14 cellular contexts compared by ENCODE assay signal in the genomic region with DNA sequence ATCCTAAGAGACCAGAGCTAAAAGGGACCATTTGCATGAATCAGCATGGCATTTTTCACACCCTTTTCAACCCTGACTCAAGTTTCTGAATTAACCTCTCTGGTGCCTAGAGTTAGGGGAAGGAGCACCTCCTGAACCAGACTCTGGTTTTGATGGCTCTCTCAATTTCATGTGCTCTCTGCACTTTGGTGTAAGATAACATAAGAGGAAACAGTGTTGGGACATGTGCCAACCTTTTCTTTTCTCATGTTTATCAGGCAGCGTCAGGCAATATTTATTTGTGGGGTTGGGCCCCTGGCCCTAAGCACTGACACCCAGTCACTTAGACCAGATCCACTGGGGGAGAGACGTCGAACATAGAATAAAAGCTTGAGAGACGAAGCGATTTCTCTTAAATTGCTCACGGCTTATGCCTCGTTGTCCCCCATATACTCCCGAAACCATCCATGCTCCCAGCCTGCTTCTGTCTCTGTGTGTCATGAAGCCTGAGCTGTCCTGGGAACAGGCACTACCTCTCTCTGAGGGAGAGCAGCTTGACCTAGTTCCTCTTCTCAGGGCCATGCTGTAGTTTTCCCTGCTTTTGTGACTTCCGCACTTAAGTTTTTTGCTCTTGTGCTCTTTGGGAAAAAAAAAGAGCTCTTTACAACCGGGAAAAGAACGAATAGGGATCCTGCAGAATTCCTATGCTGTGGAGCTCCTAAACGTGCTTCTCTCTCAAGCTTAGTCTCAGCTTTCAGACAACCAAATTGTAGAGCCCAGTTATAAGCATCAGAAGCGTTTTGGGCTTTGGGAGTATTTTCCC.
DNase-seq lines count a peak whose midpoint lies in the region; ATAC-seq, FAIRE-seq and TF ChIP-seq lines count a peak whose summit lies in the region.
"Had no signal": no experiment of that assay in that cellular context is flagged by ENCODE, and none has a peak within 500 bp of the region (broad histone marks: within the 10 kb centered on the region; RNA-seq: fewer than 3 reads in every experiment).

No MANE protein-coding gene starts in this region.

- no peaks in the 10 kb centered on the region for H4K20me1 ChIP-seq in endothelial cell of umbilical vein (replicated peaks; ENCODE audit: control insufficient read depth, extremely low read depth, insufficient read depth, low read length)
- no peaks in the 10 kb centered on the region for H4K20me1 ChIP-seq in H9 (ENCODE audit: control insufficient read depth, insufficient read depth, insufficient read length)

- no peaks in the 10 kb centered on the region for H3K9me1 ChIP-seq in endothelial cell of umbilical vein (replicated peaks; ENCODE audit: control insufficient read depth, extremely low read depth, insufficient read depth, low read length)

- H3K4me2 ChIP-seq in endothelial cell of umbilical vein (ENCODE audit: insufficient read depth, low read length) (no peak overlapping the region), H9 (ENCODE audit: insufficient read depth, insufficient read length, low read length) (no peak overlapping the region)

- H2BK15ac ChIP-seq in H9 (ENCODE audit: low read depth, low read length), result no peak overlapping the region

- H4K91ac ChIP-seq in H9 (ENCODE audit: insufficient read length, low read depth, low read length), result no peak overlapping the region

- H3K56ac ChIP-seq in H9 (ENCODE audit: insufficient read length, low read depth, low read length), result no peak overlapping the region

- no peak overlapping the region for H4K8ac ChIP-seq in H9 (replicated peaks; ENCODE audit: insufficient read length, low read depth, low read length)

- no peak for ATAC-seq in HG02642 (IDR thresholded peaks at IDR 0.05; ENCODE audit: poor library complexity, unreplicated experiment)

- H3K79me2 ChIP-seq in endothelial cell of umbilical vein (ENCODE audit: control insufficient read depth, insufficient read depth, low read length) (no peaks in the 10 kb centered on the region), H9 (ENCODE audit: insufficient read depth, low read length) (no peaks in the 10 kb centered on the region)

- no peak overlapping the region for H3K4ac ChIP-seq in H9 (ENCODE audit: low read depth, low read length)

- intact Hi-C loops in activated CD4-positive, alpha-beta memory T cell treated with anti-CD3 and anti-CD28 coated beads for 36 hours (cut with micrococcal nuclease), result loop anchor here (2.0 kb wide), 3 partner anchors 15 to 107 kb away; no protein-coding TSS in a partner anchor
- intact Hi-C loops in endothelial cell of umbilical vein (cut with micrococcal nuclease), result no loop called here

- H3K27me3 ChIP-seq in endothelial cell of umbilical vein (ENCODE audit: control insufficient read depth in 2 of 2, insufficient read depth in 2 of 2, low read length in 2 of 2) (no peaks in the 10 kb centered on the region), small intestine (ENCODE audit: control insufficient read depth in 2 of 2, insufficient read depth in 2 of 2, low read length in 2 of 2) (no peaks in the 10 kb centered on the region), H9 (ENCODE audit: insufficient read depth, low read length) (no peaks in the 10 kb centered on the region)

- CTCF ChIA-PET in activated CD4-positive, alpha-beta memory T cell treated with anti-CD3 and anti-CD28 coated beads for 36 hours (lab: Charles Lee), result interaction anchor here (0.7 to 1.4 kb wide), 2 partner anchors 24 to 196 kb away, joined by 3 to 4 read pairs; a partner anchor contains a TSS
- CTCF ChIA-PET in activated CD4-positive, alpha-beta memory T cell treated with anti-CD3 and anti-CD28 coated beads, Interleukin-2, amount 10 ng/mL, durations not matched to agents 7 days and 5 days (lab: Charles Lee), result interaction anchor here (0.6 kb wide), 1 partner anchor 187 kb away, joined by 3 read pairs; no protein-coding TSS in a partner anchor
- CTCF ChIA-PET in endothelial cell of umbilical vein (lab: Charles Lee), result interaction anchor here (0.6 to 1.4 kb wide), 3 partner anchors 12 to 271 kb away, joined by 3 to 5 read pairs (median 3); no protein-coding TSS in a partner anchor

- no peak overlapping the region for H3T11ph ChIP-seq in H9 (ENCODE audit: low read length)

- peaks cover 2% of the 10 kb centered on the region for H3K36me3 Mint-ChIP-seq in activated CD4-positive, alpha-beta memory T cell treated with anti-CD3 and anti-CD28 coated beads for 36 hours
- peaks cover 8% of the 10 kb centered on the region for H3K36me3 Mint-ChIP-seq in activated CD4-positive, alpha-beta memory T cell treated with anti-CD3 and anti-CD28 coated beads, Interleukin-2, amount 10 ng/mL, durations not matched to agents 7 days and 5 days (ENCODE audit: low read depth)
- peaks cover 0 to 4% (median 2%) of the 10 kb centered on the region in 3 experiments; a peak in 3 of 7 replicates for H3K36me3 Mint-ChIP-seq in H9 (ENCODE audit: insufficient read depth in 1 of 3, low read depth in 3 of 3)

- DNase-seq in activated CD4-positive, alpha-beta memory T cell treated with anti-CD3 and anti-CD28 coated beads for 36 hours, result no peak
- DNase-seq in activated CD4-positive, alpha-beta memory T cell treated with anti-CD3 and anti-CD28 coated beads, Interleukin-2, amount 10 ng/mL, durations not matched to agents 7 days and 5 days, result no peak
- DNase-seq in NCI-H748 treated with DMSO at 0.1 percent for 48 hours (lab: John Stamatoyannopoulos, UW) (peak; percentile 27), endothelial cell of umbilical vein (ENCODE audit: low read depth, low spot score) (peak; percentile 61), small intestine (peak; percentile 67), H9 (no peak)
- DNase-seq in stimulated activated CD4-positive, alpha-beta T cell treated with anti-CD3 and anti-CD28 coated beads, Interleukin-15, amount 100 ng/mL, for 24 hours, result no peak
- DNase-seq: activated CD4-positive, alpha-beta T cell treated with anti-CD3 and anti-CD28 coated beads, Interleukin-2, amount 50 U/mL, for 1 hour; activated naive CD4-positive, alpha-beta T cell treated with anti-CD3 and anti-CD28 coated beads, Interleukin-2, amount 10 ng/mL, durations not matched to agents 7 days and 5 days; foreskin fibroblast; islet precursor cell had no signal

- H3K79me1 ChIP-seq in H9 (ENCODE audit: insufficient read depth, low read depth, low read length, poor library complexity, severe bottlenecking), result no peaks in the 10 kb centered on the region

- H2BK12ac ChIP-seq in H9 (ENCODE audit: insufficient read length, low read depth, low read length), result no peak overlapping the region

- no peak overlapping the region for H2BK5ac ChIP-seq in H9 (ENCODE audit: insufficient read length, low read length)

- H3K4me1 ChIP-seq in endothelial cell of umbilical vein (ENCODE audit: control insufficient read depth, extremely low read depth, insufficient read depth, low read length), result peaks cover 28% of the 10 kb centered on the region
- peaks cover 0 to 4% of the 10 kb centered on the region in 2 donors for H3K4me1 ChIP-seq in small intestine (ENCODE audit: control insufficient read depth in 2 of 2, insufficient read depth in 1 of 2, low read depth in 1 of 2, low read length in 1 of 2)
- no peaks in the 10 kb centered on the region for H3K4me1 ChIP-seq in H9 (ENCODE audit: insufficient read depth, low read length)

- H3K23ac ChIP-seq in H9 (ENCODE audit: insufficient read length, low read depth, low read length), result no peak overlapping the region

- no peak overlapping the region for H2BK120ac ChIP-seq in H9 (ENCODE audit: low read depth, low read length, poor library complexity, severe bottlenecking)

- TF ChIP-seq CTCF in endothelial cell of umbilical vein (IDR thresholded peaks at IDR 0.05; ENCODE audit: extremely low read depth in 1 of 2, insufficient read depth in 1 of 2, low read depth in 1 of 2, low read length in 2 of 2) (no peak), H9 (conservative IDR thresholded peaks at IDR 0.05) (no peak)

- no peak overlapping the region for H3K18ac ChIP-seq in H9 (ENCODE audit: insufficient read length, low read depth, low read length)

- H3K36me3 ChIP-seq in endothelial cell of umbilical vein (ENCODE audit: control insufficient read depth in 2 of 2, extremely low read depth in 1 of 2, insufficient read depth in 2 of 2, low read length in 2 of 2) (no peaks in the 10 kb centered on the region), small intestine (ENCODE audit: control insufficient read depth in 2 of 2, insufficient read depth in 2 of 2, low read length in 2 of 2) (no peaks in the 10 kb centered on the region)

- H3K27ac Mint-ChIP-seq in activated CD4-positive, alpha-beta memory T cell treated with anti-CD3 and anti-CD28 coated beads for 36 hours, result peak overlapping the region; percentile 46
- H3K27ac Mint-ChIP-seq in activated CD4-positive, alpha-beta memory T cell treated with anti-CD3 and anti-CD28 coated beads, Interleukin-2, amount 10 ng/mL, durations not matched to agents 7 days and 5 days, result no peak overlapping the region
- H3K27ac Mint-ChIP-seq in H9, result peak overlapping the region in 1 of 3 experiments; percentile 76; a peak in 3 of 7 replicates
- H3K27ac Mint-ChIP-seq: activated naive CD4-positive, alpha-beta T cell treated with anti-CD3 and anti-CD28 coated beads, Interleukin-2, amount 10 ng/mL, durations not matched to agents 7 days and 5 days had no signal

- no peaks in the 10 kb centered on the region for H3K23me2 ChIP-seq in H9 (ENCODE audit: insufficient read length, low read depth, low read length, poor library complexity, severe bottlenecking)

- H2AFZ ChIP-seq in endothelial cell of umbilical vein (ENCODE audit: low read depth, low read length) (peak overlapping the region; percentile 7), H9 (ENCODE audit: low read length) (no peak overlapping the region)

- POLR2A ChIA-PET in activated CD4-positive, alpha-beta memory T cell treated with anti-CD3 and anti-CD28 coated beads for 36 hours (lab: Charles Lee), result interaction anchor here (1.3 to 1.8 kb wide), 3 partner anchors 14 to 196 kb away, joined by 3 to 5 read pairs (median 4); a partner anchor contains a TSS
- POLR2A ChIA-PET in activated CD4-positive, alpha-beta memory T cell treated with anti-CD3 and anti-CD28 coated beads, Interleukin-2, amount 10 ng/mL, durations not matched to agents 7 days and 5 days (lab: Charles Lee), result interaction anchor here (0.6 kb wide), 1 partner anchor 22 kb away, joined by 3 read pairs; no protein-coding TSS in a partner anchor
- POLR2A ChIA-PET in endothelial cell of umbilical vein (lab: Charles Lee), result no interaction called here

- H3K27me3 Mint-ChIP-seq in activated CD4-positive, alpha-beta memory T cell treated with anti-CD3 and anti-CD28 coated beads for 36 hours, result peaks cover 2% of the 10 kb centered on the region
- H3K27me3 Mint-ChIP-seq in activated CD4-positive, alpha-beta memory T cell treated with anti-CD3 and anti-CD28 coated beads, Interleukin-2, amount 10 ng/mL, durations not matched to agents 7 days and 5 days, result peaks cover 2% of the 10 kb centered on the region
- no peaks in the 10 kb centered on the region; the same call in 1 of the 2 replicates for H3K27me3 Mint-ChIP-seq in H9 (ENCODE audit: low read depth)
- H3K27me3 Mint-ChIP-seq: activated naive CD4-positive, alpha-beta T cell treated with anti-CD3 and anti-CD28 coated beads, Interleukin-2, amount 10 ng/mL, durations not matched to agents 7 days and 5 days had no signal

- dilution Hi-C loops in endothelial cell of umbilical vein (cut with MboI; ENCODE audit: extremely low pct_ligation_motif_present, low sequenced_read_pairs), result loop anchor here (25.0 kb wide), 1 partner anchor 180 kb away; no protein-coding TSS in a partner anchor

- H3K27ac ChIP-seq in endothelial cell of umbilical vein (ENCODE audit: insufficient read depth, low read depth, low read length), result no peak overlapping the region
- H3K27ac ChIP-seq in small intestine (ENCODE audit: low read depth in 1 of 2, low read length in 1 of 2), result peak overlapping the region in 1 of 2 donors; percentile 52
- H3K27ac ChIP-seq in H9 (ENCODE audit: insufficient read length, low read depth, low read length), result no peak overlapping the region
- H3K27ac ChIP-seq: skin epidermis had no signal

- peaks cover 5% of the 10 kb centered on the region for H3K9me3 Mint-ChIP-seq in activated CD4-positive, alpha-beta memory T cell treated with anti-CD3 and anti-CD28 coated beads for 36 hours
- peaks cover under 1% of the 10 kb centered on the region for H3K9me3 Mint-ChIP-seq in activated CD4-positive, alpha-beta memory T cell treated with anti-CD3 and anti-CD28 coated beads, Interleukin-2, amount 10 ng/mL, durations not matched to agents 7 days and 5 days
- H3K9me3 Mint-ChIP-seq in H9, result peaks cover 0 to 3% of the 10 kb centered on the region in 2 experiments; a peak in 2 of 5 replicates
- H3K9me3 Mint-ChIP-seq: activated naive CD4-positive, alpha-beta T cell treated with anti-CD3 and anti-CD28 coated beads, Interleukin-2, amount 10 ng/mL, durations not matched to agents 7 days and 5 days had no signal

- H3K4me3 ChIP-seq in endothelial cell of umbilical vein (replicated peaks in 1 of 3; ENCODE audit: insufficient read depth in 1 of 3, low read depth in 1 of 3, low read length in 3 of 3) (no peak overlapping the region), small intestine (ENCODE audit: low read depth in 1 of 2, low read length in 2 of 2) (no peak overlapping the region)
- H3K4me3 ChIP-seq: coronary artery, skin epidermis had no signal

- no peak overlapping the region for H2AK5ac ChIP-seq in H9 (ENCODE audit: insufficient read length, low read length)

- 57 to 70% (median 57%) methylated on average over 13 of the region's 13 CpGs for WGBS in small intestine, 3 donors
- WGBS in H9 (ENCODE audit: extremely low coverage, insufficient read length, low lambda C conversion rate), result no CpG with 5 or more reads among the region's 13 CpGs

- no peaks in the 10 kb centered on the region for H3K9me3 ChIP-seq in endothelial cell of umbilical vein (replicated peaks; ENCODE audit: control insufficient read depth, insufficient read depth, low read length)
- no peaks in the 10 kb centered on the region for H3K9me3 ChIP-seq in small intestine (ENCODE audit: control insufficient read depth, low read depth)
- H3K9me3 ChIP-seq in H9 (ENCODE audit: control insufficient read depth, low read depth, low read length), result no peaks in the 10 kb centered on the region

- no peak overlapping the region for H2BK20ac ChIP-seq in H9 (ENCODE audit: low read depth, low read length, poor library complexity, severe bottlenecking)

- no peak for FAIRE-seq in endothelial cell of umbilical vein (lab: Jason Lieb, UNC)
- FAIRE-seq in small intestine (lab: Jason Lieb, UNC), result no peak

- no peak overlapping the region for H3K4me3 Mint-ChIP-seq in activated CD4-positive, alpha-beta memory T cell treated with anti-CD3 and anti-CD28 coated beads for 36 hours
- H3K4me3 Mint-ChIP-seq in activated CD4-positive, alpha-beta memory T cell treated with anti-CD3 and anti-CD28 coated beads, Interleukin-2, amount 10 ng/mL, durations not matched to agents 7 days and 5 days, result no peak overlapping the region
- H3K4me3 Mint-ChIP-seq in H9, result no peak overlapping the region
- H3K4me3 Mint-ChIP-seq: activated naive CD4-positive, alpha-beta T cell treated with anti-CD3 and anti-CD28 coated beads, Interleukin-2, amount 10 ng/mL, durations not matched to agents 7 days and 5 days had no signal

- H3K14ac ChIP-seq in H9 (ENCODE audit: insufficient read depth, low read length), result no peak overlapping the region

- BruUV-seq in endothelial cell of umbilical vein (replicated peaks; lab: Mats Ljungman, UMichigan), result no TSS peak

- TF ChIP-seq POLR2A in endothelial cell of umbilical vein (IDR thresholded peaks at IDR 0.05; ENCODE audit: low read depth, low read length), result no peak

- H3K9ac ChIP-seq in endothelial cell of umbilical vein (replicated peaks; ENCODE audit: extremely low read depth, insufficient read depth, low read length), result no peak overlapping the region
- H3K9ac ChIP-seq in H9 (ENCODE audit: extremely low read depth, insufficient read length, low read length), result no peak overlapping the region

- no peak overlapping the region for H4K5ac ChIP-seq in H9 (ENCODE audit: insufficient read length, low read depth, low read length)

- H3K4me1 Mint-ChIP-seq in activated CD4-positive, alpha-beta memory T cell treated with anti-CD3 and anti-CD28 coated beads for 36 hours (ENCODE audit: low read depth), result peaks cover 35% of the 10 kb centered on the region
- H3K4me1 Mint-ChIP-seq in activated CD4-positive, alpha-beta memory T cell treated with anti-CD3 and anti-CD28 coated beads, Interleukin-2, amount 10 ng/mL, durations not matched to agents 7 days and 5 days, result peaks cover 22% of the 10 kb centered on the region
- peaks cover 28 to 39% of the 10 kb centered on the region in 2 experiments for H3K4me1 Mint-ChIP-seq in H9
- H3K4me1 Mint-ChIP-seq: activated naive CD4-positive, alpha-beta T cell treated with anti-CD3 and anti-CD28 coated beads, Interleukin-2, amount 10 ng/mL, durations not matched to agents 7 days and 5 days had no signal

Comparison
In these comparisons a context has a peak if more than half of its experiments do, and no peak if none do; other contexts are left out.
1. DNase-seq: peak in NCI-H748 treated with DMSO at 0.1 percent for 48 hours (single experiment), endothelial cell of umbilical vein (single experiment) and small intestine (single experiment); none in activated CD4-positive, alpha-beta memory T cell treated with anti-CD3 and anti-CD28 coated beads for 36 hours (single experiment), activated CD4-positive, alpha-beta memory T cell treated with anti-CD3 and anti-CD28 coated beads, Interleukin-2, amount 10 ng/mL, durations not matched to agents 7 days and 5 days (single experiment), stimulated activated CD4-positive, alpha-beta T cell treated with anti-CD3 and anti-CD28 coated beads, Interleukin-15, amount 100 ng/mL, for 24 hours (single experiment) and H9 (single experiment).